In genomic region chr7:102409340-102409739, GRCh38 we compare ENCODE assay signal across 22 cellular contexts. TPM values are rescaled to one million over a fixed set of nuclear protein-coding genes. Genes with fewer than 3 reads are reported as not detected.
"Had no signal": no experiment of that assay in that cellular context is flagged by ENCODE, and none has a peak within 500 bp of the region (broad histone marks: within the 10 kb centered on the region; RNA-seq: fewer than 3 reads in every experiment).

No MANE protein-coding gene starts in this region.

- H3K4me1 Mint-ChIP-seq: neural progenitor cell had no signal

- H3K9me3 Mint-ChIP-seq: activated naive CD4-positive, alpha-beta T cell treated with anti-CD3 and anti-CD28 coated beads, Interleukin-2, amount 10 ng/mL, durations not matched to agents 7 days and 5 days; stimulated activated naive CD8-positive, alpha-beta T cell treated with anti-CD3 and anti-CD28 coated beads, Interleukin-15, Interleukin-2, amounts not matched to agents 100 ng/mL and 50 ng/mL, for 24 hours had no signal

- H3K4me3 Mint-ChIP-seq: activated naive CD4-positive, alpha-beta T cell treated with anti-CD3 and anti-CD28 coated beads, Interleukin-2, amount 10 ng/mL, durations not matched to agents 7 days and 5 days; neural progenitor cell; stimulated activated naive CD8-positive, alpha-beta T cell treated with anti-CD3 and anti-CD28 coated beads, Interleukin-15, Interleukin-2, amounts not matched to agents 100 ng/mL and 50 ng/mL, for 24 hours had no signal

- H3K27ac ChIP-seq: ascending aorta, coronary artery, left ventricle myocardium inferior, neural progenitor cell, tibial nerve, uterus had no signal

- H3K27me3 Mint-ChIP-seq: activated naive CD4-positive, alpha-beta T cell treated with anti-CD3 and anti-CD28 coated beads, Interleukin-2, amount 10 ng/mL, durations not matched to agents 7 days and 5 days; progenitor cell of endocrine pancreas; stimulated activated naive CD8-positive, alpha-beta T cell treated with anti-CD3 and anti-CD28 coated beads, Interleukin-15, Interleukin-2, amounts not matched to agents 100 ng/mL and 50 ng/mL, for 24 hours had no signal

- H3K27ac Mint-ChIP-seq: neural progenitor cell, progenitor cell of endocrine pancreas had no signal

- H3K4me1 ChIP-seq: ascending aorta, neural progenitor cell, uterus had no signal

- H3K27me3 ChIP-seq: ascending aorta, neural progenitor cell, tibial nerve, uterus had no signal

- H3K9me3 ChIP-seq: ascending aorta, uterus had no signal

- H3K4me3 ChIP-seq: ascending aorta, coronary artery, left ventricle myocardium inferior, neural progenitor cell, tibial nerve, uterus had no signal

- H3K36me3 ChIP-seq: uterus had no signal

- DNase-seq: activated CD4-positive, alpha-beta T cell treated with anti-CD3 and anti-CD28 coated beads, Interleukin-2, amount 50 U/mL, for 1 hour; activated CD4-positive, CD25-positive, alpha-beta regulatory T cell treated with anti-CD3 and anti-CD28 coated beads, Interleukin-2, amount 50 U/mL, for 72 hours; activated effector memory CD4-positive, alpha-beta T cell treated with Interleukin-2 at 50 U/mL for 16 hours; activated naive CD4-positive, alpha-beta T cell treated with anti-CD3 and anti-CD28 coated beads, Interleukin-2, amount 10 ng/mL, durations not matched to agents 7 days and 5 days; activated T-cell treated with anti-CD3 and anti-CD28 coated beads for 4 hours; kidney glomerular epithelial cell; left ventricle myocardium inferior; mammary epithelial cell; stimulated activated CD4-positive, alpha-beta T cell treated with anti-CD3 and anti-CD28 coated beads, Interleukin-12 subunit alpha, Interleukin-12 subunit beta, amount 100 ng/mL, for 4 hours; stimulated activated CD4-positive, alpha-beta T cell treated with anti-CD3 and anti-CD28 coated beads, Interleukin-1b, Interleukin-23, amount 100 ng/mL, for 48 hours; stimulated activated CD8-positive, alpha-beta memory T cell treated with anti-CD3 and anti-CD28 coated beads, Interleukin-4, amount 100 ng/mL, for 48 hours; uterus had no signal

RNA-seq across cellular contexts. Expression of gene SPDYE6, which starts 53.1 kb away (rescaled TPM):
- total RNA-seq: activated CD8-positive, alpha-beta memory T cell treated with anti-CD3 and anti-CD28 coated beads for 36 hours; ascending aorta; frontal cortex; left ventricle myocardium inferior; mammary epithelial cell; myocyte; osteoblast; progenitor cell of endocrine pancreas; tibial nerve; uterus had no signal
